Comparison of ENCODE assay signal across 8 cellular contexts in genomic region chr12:14845350-14845750, GRCh38. TPM values are rescaled to one million over a fixed set of nuclear protein-coding genes. Genes with fewer than 3 reads are reported as not detected.
DNase-seq lines count a peak whose midpoint lies in the region; ATAC-seq and TF ChIP-seq lines count a peak whose summit lies in the region.

No MANE protein-coding gene starts in this region.

- H3K36me3 Mint-ChIP-seq in effector memory CD8-positive, alpha-beta T cell (ENCODE audit: insufficient read depth) = no peaks in the 10 kb centered on the region

- H3K36me3 ChIP-seq in WERI-Rb-1 (no peaks in the 10 kb centered on the region), suprapubic skin (no peaks in the 10 kb centered on the region)

- peaks cover 58% of the 10 kb centered on the region for H3K4me1 ChIP-seq in suprapubic skin

- no peak overlapping the region for H3K4me3 ChIP-seq in WERI-Rb-1 (ENCODE audit: low read depth, low read length)
- no peak overlapping the region for H3K4me3 ChIP-seq in suprapubic skin

- H3K27me3 Mint-ChIP-seq in effector memory CD8-positive, alpha-beta T cell = peaks cover 4% of the 10 kb centered on the region in 2 donors

- DNase-seq in AML-193 (lab: John Stamatoyannopoulos, UW) = peak; percentile 25 to 63
- DNase-seq in GM13976 (ENCODE audit: low spot score) = peak; percentile 67
- DNase-seq in NCI-H146 treated with DMSO at 0.1 percent for 48 hours (lab: John Stamatoyannopoulos, UW; ENCODE audit: unreplicated experiment) = peak; percentile 27
- DNase-seq in WERI-Rb-1 = peak; percentile 48
- peak; percentile 38 to 54 (median 39) for DNase-seq in effector memory CD8-positive, alpha-beta T cell
- peak; percentile 86 for DNase-seq in medulla oblongata (ENCODE audit: extremely low spot score)
- no peak for DNase-seq in suprapubic skin (ENCODE audit: low spot score in 2 of 2)

- in situ Hi-C loops in GM13976 (cut with MboI; ENCODE audit: low sequenced_read_pairs, unreplicated experiment) = no loop called here

- ATAC-seq in effector memory CD8-positive, alpha-beta T cell (replicated peaks) = peak; percentile 70
- ATAC-seq in GM21528 (IDR thresholded peaks at IDR 0.05; ENCODE audit: low FRiP score, unreplicated experiment) = no peak

- H3K27me3 ChIP-seq in WERI-Rb-1 (ENCODE audit: insufficient read depth, low read depth, severe bottlenecking) (no peaks in the 10 kb centered on the region), suprapubic skin (no peaks in the 10 kb centered on the region)

- H3K27ac Mint-ChIP-seq in effector memory CD8-positive, alpha-beta T cell = peak overlapping the region in 1 of 2 donors; percentile 67

- TF ChIP-seq CTCF in GM13976 (IDR thresholded peaks at IDR 0.05; ENCODE audit: borderline replicate concordance, control extremely low read depth, extremely low read depth, insufficient read depth, missing control alignments) = peak; percentile 67
- peak; percentile 32; the same call in 1 of the 2 replicates for TF ChIP-seq CTCF in WERI-Rb-1 (IDR thresholded peaks at IDR 0.05; ENCODE audit: low read depth, low read length)
- peak; percentile 67 to 85 for TF ChIP-seq CTCF in suprapubic skin (IDR thresholded peaks at IDR 0.05)

- H3K9me3 ChIP-seq in WERI-Rb-1 (ENCODE audit: severe bottlenecking) (no peaks in the 10 kb centered on the region), suprapubic skin (no peaks in the 10 kb centered on the region)

- no peak for TF ChIP-seq EP300 in suprapubic skin (IDR thresholded peaks at IDR 0.05)

- H3K4me1 Mint-ChIP-seq in effector memory CD8-positive, alpha-beta T cell (ENCODE audit: low read depth in 2 of 2) = peaks cover 0 to 5% of the 10 kb centered on the region in 2 donors

- H3K9me3 Mint-ChIP-seq in effector memory CD8-positive, alpha-beta T cell = no peaks in the 10 kb centered on the region

- WGBS in suprapubic skin = 8% methylated on average over 3 of the region's 3 CpGs

- TF ChIP-seq POLR2A in suprapubic skin (IDR thresholded peaks at IDR 0.05) = no peak

- H3K4me3 Mint-ChIP-seq in effector memory CD8-positive, alpha-beta T cell = peak overlapping the region in 1 of 2 donors; percentile 0

- no peak overlapping the region for H3K27ac ChIP-seq in WERI-Rb-1
- no peak overlapping the region for H3K27ac ChIP-seq in suprapubic skin

RNA-seq across cellular contexts. Expression of gene ART4, which starts 2.0 kb away (rescaled TPM):
- total RNA-seq in suprapubic skin = 1 to 10 TPM in 1 of 4 donors, under 1 TPM in 2, not detected in 1; 0.17 to 1.3 (median 0.42) TPM

RNA-seq across cellular contexts. Expression of gene SMCO3, which starts 31.4 kb away (rescaled TPM):
- not detected for total RNA-seq in suprapubic skin

RNA-seq across cellular contexts. Expression of gene MGP, which starts 40.3 kb away (rescaled TPM):
- total RNA-seq in suprapubic skin = 100 to 1,000 TPM in 1 of 4 donors, 10 to 100 TPM in 3; 43.5 to 135 (median 58.3) TPM

RNA-seq across cellular contexts. Expression of gene C12orf60, which starts 41.9 kb away (rescaled TPM):
- total RNA-seq in suprapubic skin = under 1 TPM in 2 of 4 donors, not detected in 2; 0.31 to 0.83 TPM

RNA-seq across cellular contexts. Expression of gene WBP11, which starts 42.1 kb away (rescaled TPM):
- total RNA-seq in suprapubic skin = 10 to 100 TPM; 16.7 to 24.4 (median 19.7) TPM

Comparison
In these comparisons a context has a peak if more than half of its experiments do, and no peak if none do; other contexts are left out.
1. DNase-seq: peak in AML-193 (2 of 2), GM13976 (single experiment), NCI-H146 treated with DMSO at 0.1 percent for 48 hours (single experiment), WERI-Rb-1 (single experiment), effector memory CD8-positive, alpha-beta T cell (3 of 3) and medulla oblongata (single experiment); none in suprapubic skin (0 of 2).
2. Peak in every context shown above with its lines, with median percentiles within 50 percentile points of each other: CTCF ChIP-seq.